Comparison of ENCODE assay signal across 21 cellular contexts in the genomic region with DNA sequence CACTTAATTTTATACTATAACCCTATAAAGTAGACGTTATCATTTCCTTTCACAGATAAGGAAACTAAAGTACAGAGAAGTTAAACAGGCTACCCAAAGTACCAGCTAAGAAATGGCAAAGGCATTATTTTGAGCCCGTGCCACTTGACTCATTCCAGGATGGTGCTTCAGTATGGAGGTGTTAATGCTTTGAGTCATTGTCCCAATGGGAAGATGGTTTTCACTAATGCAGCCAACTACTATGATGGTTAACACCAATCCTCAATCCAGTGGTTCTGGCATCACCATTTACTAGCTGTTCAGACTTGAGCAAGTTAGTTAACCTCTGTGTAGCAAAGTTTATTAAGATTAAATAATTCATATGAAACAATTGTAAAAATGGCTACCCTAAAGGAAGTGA.
"Had no signal": no experiment of that assay in that cellular context is flagged by ENCODE, and none has a peak within 500 bp of the region (broad histone marks: within the 10 kb centered on the region; RNA-seq: fewer than 3 reads in every experiment).

No MANE protein-coding gene starts in this region.

- H2AFZ ChIP-seq: parathyroid adenoma had no signal

- H3K27me3 ChIP-seq: colonic mucosa, esophagus squamous epithelium, gastrocnemius medialis, right atrium auricular region, stomach, tibial nerve, upper lobe of left lung had no signal

- H3K9ac ChIP-seq: parathyroid adenoma had no signal

- H3K4me1 ChIP-seq: colonic mucosa, parathyroid adenoma had no signal

- H3K36me3 ChIP-seq: colonic mucosa, esophagus squamous epithelium, gastrocnemius medialis, lower lobe of right lung, prostate gland, right atrium auricular region, stomach, tibial nerve, upper lobe of left lung had no signal

- ATAC-seq: gastrocnemius medialis; left ventricle myocardium superior; lower lobe of right lung; natural killer cell; sciatic nerve; stimulated activated effector memory CD8-positive, alpha-beta T cell treated with anti-CD3 and anti-CD28 coated beads, Interleukin-12 subunit alpha, Interleukin-12 subunit beta, amount 100 ng/mL, for 72 hours had no signal

- H3K79me2 ChIP-seq: parathyroid adenoma had no signal

- DNase-seq: colonic mucosa; dermis blood vessel endothelial cell; effector memory CD4-positive, alpha-beta T cell; esophagus squamous epithelium; gastrocnemius medialis; head of caudate nucleus; left ventricle myocardium superior; lower lobe of right lung; natural killer cell; occipital lobe; stimulated activated CD4-positive, alpha-beta T cell treated with anti-CD3 and anti-CD28 coated beads, Interleukin-2, amount 100 ng/mL, for 24 hours; stimulated activated CD4-positive, alpha-beta T cell treated with anti-CD3 and anti-CD28 coated beads, Interleukin-4, amount 100 ng/mL, for 24 hours; stimulated activated naive CD4-positive, alpha-beta T cell treated with Interleukin-2 at 50 U/mL for 16 hours; stomach; upper lobe of left lung had no signal

- H3K4me3 ChIP-seq: colonic mucosa, esophagus squamous epithelium, gastrocnemius medialis, lower lobe of right lung, prostate gland, right atrium auricular region, stomach, tibial nerve, upper lobe of left lung had no signal

- H3K9me3 ChIP-seq: colonic mucosa, esophagus squamous epithelium, gastrocnemius medialis, lower lobe of right lung, prostate gland, right atrium auricular region, stomach, tibial nerve, upper lobe of left lung had no signal

- H3K27ac ChIP-seq: colonic mucosa, esophagus squamous epithelium, lower lobe of right lung, parathyroid adenoma, prostate gland, stomach, upper lobe of left lung had no signal
